Comparison of ENCODE assay signal across 1 cellular context in genomic region chr5:158326241-158326640, GRCh38.
TF ChIP-seq lines count a peak whose summit lies in the region.

No MANE protein-coding gene starts in this region.

TF ChIP-seq in H1, 55 proteins besides CTCF, POLR2A, EP300 and RAD21:
- TF ChIP-seq TCF12 (IDR thresholded peaks at IDR 0.05; ENCODE audit: low read depth, low read length) (no peak), TAF1 (IDR thresholded peaks at IDR 0.05; ENCODE audit: low read depth, low read length) (no peak), POU5F1 (IDR thresholded peaks at IDR 0.05; ENCODE audit: low read depth, low read length) (no peak), PHF8 (conservative IDR thresholded peaks at IDR 0.05; ENCODE audit: low read depth, low read length) (no peak), CBX8 (IDR thresholded peaks at IDR 0.05; ENCODE audit: borderline replicate concordance, low read depth, low read length) (no peak), TAF7 (optimal IDR thresholded peaks at IDR 0.05; ENCODE audit: borderline replicate concordance, low read depth, low read length) (no peak), ZNF274 (IDR thresholded peaks at IDR 0.05; ENCODE audit: borderline replicate concordance, extremely low read depth, low read length) (no peak), EGR1 (IDR thresholded peaks at IDR 0.05; ENCODE audit: borderline replicate concordance, low read depth, low read length) (no peak), JUN (IDR thresholded peaks at IDR 0.05; ENCODE audit: low read depth, low read length) (no peak), SP1 (IDR thresholded peaks at IDR 0.05; ENCODE audit: low read depth, low read length) (no peak), SRF (IDR thresholded peaks at IDR 0.05; ENCODE audit: low read depth, low read length) (no peak), BACH1 (IDR thresholded peaks at IDR 0.05; ENCODE audit: low read length) (no peak)
